ENCODE assay signal across 21 cellular contexts in the genomic region with DNA sequence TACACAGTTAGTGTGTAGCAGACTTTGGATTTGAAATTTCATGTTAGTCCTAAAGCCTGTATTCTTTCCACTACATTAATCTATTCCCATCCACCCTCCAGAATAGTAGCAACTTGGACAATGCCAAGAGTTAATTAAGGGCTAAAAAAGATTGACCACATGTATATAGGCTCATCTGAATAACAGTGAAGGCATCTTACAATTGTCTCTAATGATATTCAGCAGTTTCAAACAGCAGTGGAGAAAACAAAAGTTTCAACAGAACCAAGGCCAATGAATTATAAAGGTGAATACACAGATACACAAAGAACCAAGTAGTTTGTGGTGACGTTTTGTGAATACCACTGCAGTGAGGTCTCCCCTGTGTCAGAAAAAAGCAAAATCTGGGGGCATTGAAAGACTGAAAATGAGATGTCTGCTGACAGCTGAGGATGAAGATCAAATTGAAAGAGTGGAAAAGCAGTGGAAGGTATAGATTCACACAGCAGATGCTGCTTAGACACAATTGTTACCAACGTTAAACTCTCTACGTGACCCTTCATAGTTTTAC.
DNase-seq lines count a peak whose midpoint lies in the region; ATAC-seq, FAIRE-seq and TF ChIP-seq lines count a peak whose summit lies in the region.
"Had no signal": no experiment of that assay in that cellular context is flagged by ENCODE, and none has a peak within 500 bp of the region (broad histone marks: within the 10 kb centered on the region; RNA-seq: fewer than 3 reads in every experiment).

No MANE protein-coding gene starts in this region.

- H2BK120ac ChIP-seq in H1 (replicated peaks; ENCODE audit: low read depth, low read length): no peak overlapping the region

- FAIRE-seq in H1 (lab: Jason Lieb, UNC): peak; percentile 13
- FAIRE-seq: A549, GM12892, GM18507, H54 had no signal

- H4K8ac ChIP-seq in H1 (ENCODE audit: extremely low read depth, insufficient read depth, low read length): no peak overlapping the region

- H3K14ac ChIP-seq in H1 (ENCODE audit: insufficient read length): no peak overlapping the region

- no peak overlapping the region for H3K56ac ChIP-seq in H1 (replicated peaks; ENCODE audit: insufficient read length, low read depth, low read length)

- H3K23ac ChIP-seq in H1 (ENCODE audit: insufficient read length): no peak overlapping the region

- no peak overlapping the region for H4K91ac ChIP-seq in H1 (replicated peaks; ENCODE audit: insufficient read length, low read length)

- no peak for TF ChIP-seq RAD21 in H1 (IDR thresholded peaks at IDR 0.05 in 1 of 2, conservative IDR thresholded peaks at IDR 0.05 in 1 of 2; ENCODE audit: low read depth in 2 of 2, low read length in 2 of 2)

- no peak overlapping the region for H3K4me3 ChIP-seq in GM23338
- H3K4me3 ChIP-seq in HUES6 (ENCODE audit: low read depth, low read length): no peak overlapping the region
- H3K4me3 ChIP-seq in H1 (ENCODE audit: extremely low read depth in 1 of 4, insufficient read depth in 2 of 4, low read depth in 3 of 4, low read length in 4 of 4): no peak overlapping the region; a peak in 1 of 8 replicates
- H3K4me3 ChIP-seq in neural progenitor cell: no peak overlapping the region
- H3K4me3 ChIP-seq: A549 had no signal

- no peak for TF ChIP-seq EP300 in H1 (IDR thresholded peaks at IDR 0.05; ENCODE audit: borderline replicate concordance in 1 of 2, low read depth in 2 of 2, low read length in 2 of 2)

- DNase-seq in GM23338 (ENCODE audit: low spot score) (no peak), H1 (ENCODE audit: low read depth in 1 of 2, low spot score in 2 of 2) (no peak), neural progenitor cell (ENCODE audit: low spot score) (no peak), SK-N-DZ (ENCODE audit: low spot score) (no peak)
- DNase-seq: AML-193; CD4-positive, alpha-beta T cell; DMS153; DMS79; GDM1; KG1 had no signal

- H3K9me3 ChIP-seq in HUES6 (ENCODE audit: control insufficient read depth, insufficient read depth, low read depth, low read length) (no peaks in the 10 kb centered on the region), H1 (ENCODE audit: insufficient read depth in 2 of 2, low read depth in 1 of 2, low read length in 1 of 2) (no peaks in the 10 kb centered on the region), neural progenitor cell (ENCODE audit: low read depth) (no peaks in the 10 kb centered on the region)
- H3K9me3 ChIP-seq: A549 had no signal

- no peak overlapping the region for H2BK5ac ChIP-seq in H1 (ENCODE audit: low read depth, low read length)

- H2AK5ac ChIP-seq in H1 (ENCODE audit: low read depth, low read length): no peak overlapping the region

- H2BK20ac ChIP-seq in H1 (ENCODE audit: low read length): no peak overlapping the region

- H3K4me1 ChIP-seq in GM23338 (ENCODE audit: insufficient read depth) (peaks cover 56% of the 10 kb centered on the region), HUES6 (ENCODE audit: control insufficient read depth, insufficient read depth, low read length) (peaks cover 38% of the 10 kb centered on the region), H1 (replicated peaks in 1 of 4; ENCODE audit: control insufficient read depth in 3 of 4, insufficient read depth in 4 of 4, low read length in 3 of 4) (peaks cover 0 to 17% (median 3%) of the 10 kb centered on the region in 4 experiments; a peak in 3 of 7 replicates), neural progenitor cell (peaks cover 10% of the 10 kb centered on the region)
- H3K4me1 ChIP-seq: A549 had no signal

- H3K9me3 Mint-ChIP-seq in GM23338 (no peaks in the 10 kb centered on the region), neural progenitor cell (no peaks in the 10 kb centered on the region)

- H2BK15ac ChIP-seq in H1 (ENCODE audit: low read length): no peak overlapping the region

- no peaks in the 10 kb centered on the region for H3K36me3 ChIP-seq in GM23338 (ENCODE audit: insufficient read depth)
- H3K36me3 ChIP-seq in HUES6 (ENCODE audit: control insufficient read depth, insufficient read depth, low read length): no peaks in the 10 kb centered on the region
- no peaks in the 10 kb centered on the region for H3K36me3 ChIP-seq in H1 (ENCODE audit: control insufficient read depth in 2 of 4, insufficient read depth in 4 of 4, low read length in 3 of 4)
- peaks cover 3% of the 10 kb centered on the region for H3K36me3 ChIP-seq in neural progenitor cell

- no peak for TF ChIP-seq POLR2A in H1 (IDR thresholded peaks at IDR 0.05; ENCODE audit: control extremely low read depth in 1 of 2, low read depth in 2 of 2, low read length in 2 of 2)

- H3F3A ChIP-seq in GM23338 (replicated peaks; ENCODE audit: low read depth) (no peaks in the 10 kb centered on the region), neural progenitor cell (ENCODE audit: low read depth) (peaks cover 2% of the 10 kb centered on the region)

- peak overlapping the region; percentile 44 for H3K9ac ChIP-seq in HUES6 (ENCODE audit: low read length)
- H3K9ac ChIP-seq in H1 (replicated peaks in 1 of 4; ENCODE audit: extremely low read depth in 1 of 4, low read depth in 3 of 4, low read length in 3 of 4): no peak overlapping the region; a peak in 1 of 7 replicates
- no peak overlapping the region for H3K9ac ChIP-seq in neural progenitor cell

- H3K36me3 Mint-ChIP-seq in GM23338 (ENCODE audit: low read depth) (no peaks in the 10 kb centered on the region), neural progenitor cell (no peaks in the 10 kb centered on the region)

- H3K27me3 ChIP-seq in GM23338 (ENCODE audit: insufficient read depth) (no peaks in the 10 kb centered on the region), HUES6 (ENCODE audit: control insufficient read depth, insufficient read depth, low read length) (no peaks in the 10 kb centered on the region), H1 (replicated peaks in 1 of 4; ENCODE audit: control insufficient read depth in 3 of 4, extremely low read depth in 1 of 4, insufficient read depth in 3 of 4, low read length in 3 of 4) (no peaks in the 10 kb centered on the region), neural progenitor cell (no peaks in the 10 kb centered on the region)

- CTCF ChIA-PET in H1 (lab: Charles Lee; ENCODE audit: partially characterized antibody): interaction anchor here (1.5 to 2.4 kb wide), 2 partner anchors 9 to 29 kb away, joined by 4 to 5 read pairs; no protein-coding TSS in a partner anchor

- POLR2A ChIA-PET in H1 (lab: Charles Lee; ENCODE audit: partially characterized antibody): interaction anchor here (0.7 to 17.7 kb wide), 7 partner anchors 9 to 31 kb away, joined by 3 to 135 read pairs (median 4); no protein-coding TSS in a partner anchor

- H3K4me2 ChIP-seq in GM23338: peak overlapping the region; percentile 12
- peak overlapping the region; percentile 16 to 30; a peak in 2 of 4 replicates for H3K4me2 ChIP-seq in H1 (ENCODE audit: insufficient read depth in 1 of 2, low read depth in 2 of 2, low read length in 2 of 2)
- peak overlapping the region; percentile 18 for H3K4me2 ChIP-seq in neural progenitor cell
- H3K4me2 ChIP-seq: A549 had no signal

- no peaks in the 10 kb centered on the region for H3K9me2 ChIP-seq in GM23338 (ENCODE audit: insufficient read depth)

- no peaks in the 10 kb centered on the region for H3K79me1 ChIP-seq in H1 (ENCODE audit: low read depth, low read length)

- no peak overlapping the region for H2BK12ac ChIP-seq in H1 (ENCODE audit: low read depth, low read length)

- H2AFZ ChIP-seq in GM23338: no peak overlapping the region
- no peak overlapping the region for H2AFZ ChIP-seq in H1 (ENCODE audit: low read length)
- peak overlapping the region; percentile 69 for H2AFZ ChIP-seq in neural progenitor cell (replicated peaks)

- H4K20me1 ChIP-seq in GM23338 (replicated peaks; ENCODE audit: insufficient read depth): no peaks in the 10 kb centered on the region
- no peaks in the 10 kb centered on the region for H4K20me1 ChIP-seq in H1 (replicated peaks in 1 of 2; ENCODE audit: control insufficient read depth in 1 of 2, insufficient read depth in 2 of 2, low read length in 2 of 2)
- no peaks in the 10 kb centered on the region for H4K20me1 ChIP-seq in neural progenitor cell (ENCODE audit: low read depth)

- ATAC-seq in GM23338: peak; percentile 67
- ATAC-seq in HG02678 (IDR thresholded peaks at IDR 0.05; ENCODE audit: unreplicated experiment): no peak
- no peak for ATAC-seq in GM21717 (IDR thresholded peaks at IDR 0.05; ENCODE audit: unreplicated experiment)
- ATAC-seq in GM18517 (IDR thresholded peaks at IDR 0.05; ENCODE audit: unreplicated experiment): no peak
- ATAC-seq: A549 had no signal

- peak overlapping the region; percentile 41; the same call in 1 of the 2 replicates for H3K27ac ChIP-seq in GM23338 (ENCODE audit: low read depth)
- peak overlapping the region; percentile 24 for H3K27ac ChIP-seq in HUES6 (ENCODE audit: low read depth, low read length)
- H3K27ac ChIP-seq in H1 (ENCODE audit: low read depth, low read length): no peak overlapping the region
- no peak overlapping the region for H3K27ac ChIP-seq in neural progenitor cell
- H3K27ac ChIP-seq: 22Rv1, A549, C4-2B, HL-60 had no signal

- TF ChIP-seq CTCF in GM23338 (conservative IDR thresholded peaks at IDR 0.05; ENCODE audit: low read depth in 2 of 2) (no peak), H1 (IDR thresholded peaks at IDR 0.05; ENCODE audit: control extremely low read depth in 1 of 3, insufficient read depth in 1 of 3, low read depth in 1 of 3, low read length in 3 of 3) (no peak), neural progenitor cell (IDR thresholded peaks at IDR 0.05) (no peak)

- H3K79me2 ChIP-seq in GM23338 (replicated peaks; ENCODE audit: insufficient read depth) (no peaks in the 10 kb centered on the region), H1 (ENCODE audit: control insufficient read depth in 1 of 2, insufficient read depth in 2 of 2, low read length in 2 of 2) (no peaks in the 10 kb centered on the region), neural progenitor cell (ENCODE audit: low read depth) (no peaks in the 10 kb centered on the region)

- H3K27ac Mint-ChIP-seq in GM23338 (no peak overlapping the region), neural progenitor cell (no peak overlapping the region)
- H3K27ac Mint-ChIP-seq: CD4-positive, alpha-beta T cell had no signal

- peaks cover 50% of the 10 kb centered on the region for H3K4me1 Mint-ChIP-seq in GM23338
- no peaks in the 10 kb centered on the region for H3K4me1 Mint-ChIP-seq in neural progenitor cell

- no peak overlapping the region for H4K5ac ChIP-seq in H1 (ENCODE audit: insufficient read length, low read depth, low read length)

- peaks cover 2% of the 10 kb centered on the region for H3K27me3 Mint-ChIP-seq in GM23338 (ENCODE audit: insufficient read depth, low read depth, poor library complexity)
- H3K27me3 Mint-ChIP-seq in neural progenitor cell (ENCODE audit: insufficient read depth, low read depth): no peaks in the 10 kb centered on the region
- H3K27me3 Mint-ChIP-seq: CD4-positive, alpha-beta T cell had no signal

- H3K23me2 ChIP-seq in H1 (ENCODE audit: low read depth, low read length): no peaks in the 10 kb centered on the region

- 33% methylated on average over 3 of the region's 3 CpGs; no CpG with 5 or more reads in 1 of the 2 experiments for WGBS in H1 (ENCODE audit: extremely low coverage in 1 of 2, insufficient coverage in 1 of 2, insufficient read length in 1 of 2, insufficient replicate concordance in 2 of 2, low coverage in 1 of 2, low lambda C conversion rate in 2 of 2, missing lambda C conversion rate in 1 of 2), 2 experiments

- no peak overlapping the region for H3K4me3 Mint-ChIP-seq in GM23338
- no peak overlapping the region for H3K4me3 Mint-ChIP-seq in neural progenitor cell
- H3K4me3 Mint-ChIP-seq: CD4-positive, alpha-beta T cell had no signal

- H3K4ac ChIP-seq in H1 (replicated peaks; ENCODE audit: insufficient read length, low read depth, low read length): no peak overlapping the region

- no peak overlapping the region; the same call in 1 of the 2 replicates for H3K18ac ChIP-seq in H1 (ENCODE audit: extremely low read depth, low read length)

Comparison
In these comparisons a context has a peak if more than half of its experiments do, and no peak if none do; other contexts are left out.
1. H3K27ac ChIP-seq: peak in GM23338 (single experiment) and HUES6 (single experiment); none in H1 (single experiment) and neural progenitor cell (single experiment).
2. Peak in every context shown above with its lines, with median percentiles within 50 percentile points of each other: H3K4me2 ChIP-seq.